In genomic region chr2:215311625-215312394, GRCh38 we compare ENCODE assay signal across 8 cellular contexts. TPM values are rescaled to one million over a fixed set of nuclear protein-coding genes. Genes with fewer than 3 reads are reported as not detected.
DNase-seq lines count a peak whose midpoint lies in the region; TF ChIP-seq lines count a peak whose summit lies in the region.

TSS of gene ATIC (plus strand) at chr2:215312059. CDS start at chr2:215312143, 84 bp downstream.

- no peaks in the 10 kb centered on the region for H3K9me3 ChIP-seq in SK-N-MC (ENCODE audit: low read depth, low read length)
- no peaks in the 10 kb centered on the region for H3K9me3 ChIP-seq in suprapubic skin

- H3K36me3 ChIP-seq in SK-N-MC (ENCODE audit: insufficient read depth, low read length) (peaks cover 41% of the 10 kb centered on the region), suprapubic skin (no peaks in the 10 kb centered on the region)

- H3K27ac Mint-ChIP-seq in HFFc6 = peak within 1 kb of the TSS; percentile 88

- no peaks in the 10 kb centered on the region for H3K27me3 ChIP-seq in suprapubic skin

- TF ChIP-seq POLR2A in NB4 (IDR thresholded peaks at IDR 0.05; ENCODE audit: extremely low read depth, insufficient read length) (peak; percentile 75), suprapubic skin (IDR thresholded peaks at IDR 0.05) (no peak)

- H3K27ac ChIP-seq in SK-N-MC = peak within 1 kb of the TSS; percentile 85
- peak within 1 kb of the TSS; percentile 86 for H3K27ac ChIP-seq in suprapubic skin

- peak within 1 kb of the TSS; percentile 93 for H3K9ac ChIP-seq in SK-N-MC (ENCODE audit: insufficient read length)

- peak within 1 kb of the TSS; percentile 94 for H3K4me3 Mint-ChIP-seq in HFFc6

- H3K4me1 Mint-ChIP-seq in HFFc6 (ENCODE audit: low read depth) = peaks cover 35% of the 10 kb centered on the region

- DNase-seq in GM04503 (ENCODE audit: low read depth) (peak; percentile 73), HFFc6 (peak; percentile 89), NB4 (ENCODE audit: low read depth) (peak; percentile 98), SK-N-MC (ENCODE audit: low read depth, low spot score) (peak; percentile 42), germinal center (ENCODE audit: low spot score) (peak; percentile 90), nucleus accumbens (lab: John Stamatoyannopoulos, UW) (peak in 55 of 56 donors; percentile 52 to 95 (median 87)), suprapubic skin (ENCODE audit: low spot score in 2 of 2) (peak; percentile 94 to 96)
- DNase-seq in activated naive CD4-positive, alpha-beta T cell treated with anti-CD3 and anti-CD28 coated beads, Interleukin-2, amount 50 U/mL, for 16 hours = peak; percentile 91

- peaks cover 34% of the 10 kb centered on the region for H3K36me3 Mint-ChIP-seq in HFFc6 (ENCODE audit: low read depth)

- TF ChIP-seq EP300 in suprapubic skin (IDR thresholded peaks at IDR 0.05) = no peak

- peaks cover 23% of the 10 kb centered on the region for H3K4me1 ChIP-seq in suprapubic skin

- H3K27me3 Mint-ChIP-seq in HFFc6 (ENCODE audit: insufficient read depth) = peaks cover 3% of the 10 kb centered on the region

- no peaks in the 10 kb centered on the region for H3K9me3 Mint-ChIP-seq in HFFc6

- 2% methylated on average over 34 of the region's 64 CpGs for WGBS in suprapubic skin

- peak; percentile 33 for TF ChIP-seq CTCF in HFFc6 (IDR thresholded peaks at IDR 0.05)
- no peak for TF ChIP-seq CTCF in NB4 (IDR thresholded peaks at IDR 0.05; ENCODE audit: low read depth, low read length)
- TF ChIP-seq CTCF in suprapubic skin (IDR thresholded peaks at IDR 0.05) = peak in 1 of 2 donors; percentile 5

- H3K4me3 ChIP-seq in NB4 (ENCODE audit: low read depth, low read length) (peak within 1 kb of the TSS; percentile 95), SK-N-MC (peak within 1 kb of the TSS; percentile 94), suprapubic skin (peak within 1 kb of the TSS; percentile 83)

RNA-seq across cellular contexts. Expression of gene ATIC, which starts in this region (rescaled TPM):
- total RNA-seq in HFFc6 (2021; fragmentation: NEBNext Ultra II Directional; extraction: Animal tissue kit (Norgen Biotek cat#: 25700)) = 100 to 1,000 TPM; 137 to 156 (median 150) TPM
- 10 to 100 TPM; 22.7 to 49.8 (median 29.8) TPM for total RNA-seq in suprapubic skin

Comparison
In these comparisons a context has a peak if more than half of its experiments do, and no peak if none do; other contexts are left out.
1. Peak in every context shown above with its lines: DNase-seq, H3K4me3 ChIP-seq and H3K27ac ChIP-seq.
2. DNase-seq: peak in every context shown above with its lines; median percentile 98 in NB4; 95 in suprapubic skin; 91 in activated naive CD4-positive, alpha-beta T cell treated with anti-CD3 and anti-CD28 coated beads, Interleukin-2, amount 50 U/mL, for 16 hours; 90 in germinal center; 89 in HFFc6; 87 in nucleus accumbens; 73 in GM04503; 42 in SK-N-MC.